Comparison of ENCODE assay signal across 20 cellular contexts in genomic region chr17:21842332-21843317, GRCh38.
A peak's percentile ranks its signal among the peaks of the same experiment; 100 is the strongest.
DNase-seq lines count a peak whose midpoint lies in the region; ATAC-seq, FAIRE-seq and TF ChIP-seq lines count a peak whose summit lies in the region.
"Had no signal": no experiment of that assay in that cellular context is flagged by ENCODE, and none has a peak within 500 bp of the region (broad histone marks: within the 10 kb centered on the region; RNA-seq: fewer than 3 reads in every experiment).

No MANE protein-coding gene starts in this region.

- POLR2A ChIA-PET in A549 (lab: Yijun Ruan, JAX) (no interaction called here), GM10248 (lab: Yijun Ruan, JAX) (no interaction called here)

- no peak overlapping the region for H3K27ac Mint-ChIP-seq in progenitor cell of endocrine pancreas
- H3K27ac Mint-ChIP-seq in Calu3 (ENCODE audit: unreplicated experiment): no peak overlapping the region
- H3K27ac Mint-ChIP-seq: CD4-positive, CD25-positive, alpha-beta regulatory T cell had no signal

- no peaks in the 10 kb centered on the region for H3K4me1 ChIP-seq in A549
- H3K4me1 ChIP-seq in parathyroid adenoma: no peaks in the 10 kb centered on the region

- ATAC-seq in A549 (no peak), GM18873 (IDR thresholded peaks at IDR 0.05; ENCODE audit: low FRiP score, unreplicated experiment) (no peak)

- H3K27me3 Mint-ChIP-seq in progenitor cell of endocrine pancreas (no peaks in the 10 kb centered on the region), Calu3 (ENCODE audit: unreplicated experiment) (no peaks in the 10 kb centered on the region)
- H3K27me3 Mint-ChIP-seq: CD4-positive, CD25-positive, alpha-beta regulatory T cell had no signal

- no peaks in the 10 kb centered on the region for H3K36me3 ChIP-seq in parathyroid adenoma (ENCODE audit: control insufficient read depth, insufficient read depth, low read length)

- TF ChIP-seq CTCF in A549 (IDR thresholded peaks at IDR 0.05) (no peak), GM10248 (IDR thresholded peaks at IDR 0.05; ENCODE audit: control extremely low read depth, extremely low read depth, low read depth, missing control alignments) (no peak), choroid plexus epithelial cell (conservative IDR thresholded peaks at IDR 0.05; ENCODE audit: low read depth, low read length) (no peak), parathyroid adenoma (IDR thresholded peaks at IDR 0.05) (no peak), progenitor cell of endocrine pancreas (IDR thresholded peaks at IDR 0.05; ENCODE audit: unreplicated experiment) (no peak), Calu3 (IDR thresholded peaks at IDR 0.05; ENCODE audit: unreplicated experiment) (no peak)

- intact Hi-C loops in Calu3 (cut with micrococcal nuclease; ENCODE audit: unreplicated experiment): no loop called here

- no TSS peak for BruUV-seq in Calu3 (replicated peaks; lab: Mats Ljungman, UMichigan)

- TF ChIP-seq RAD21 in A549 (conservative IDR thresholded peaks at IDR 0.05 in 1 of 2, IDR thresholded peaks at IDR 0.05 in 1 of 2): no peak

- H3K9ac ChIP-seq in parathyroid adenoma: no peak overlapping the region

- no peak overlapping the region for H3K27ac ChIP-seq in A549
- no peak overlapping the region for H3K27ac ChIP-seq in parathyroid adenoma

- H3K4me2 ChIP-seq in A549 (peak overlapping the region; percentile 45; the same call in 2 of the 3 replicates), parathyroid adenoma (ENCODE audit: low read length) (peak overlapping the region; percentile 26)

- TF ChIP-seq POLR2A in A549 (IDR thresholded peaks at IDR 0.05; ENCODE audit: low read length): no peak

- no peaks in the 10 kb centered on the region; the same call in 2 of the 3 replicates for H3K9me3 ChIP-seq in A549
- H3K9me3 ChIP-seq in parathyroid adenoma (ENCODE audit: control insufficient read depth, low read length): no peaks in the 10 kb centered on the region

- no peaks in the 10 kb centered on the region for H3K79me2 ChIP-seq in parathyroid adenoma

- CTCF ChIA-PET in A549 (lab: Yijun Ruan, JAX): no interaction called here
- CTCF ChIA-PET in GM10248 (lab: Yijun Ruan, JAX): no interaction called here
- CTCF ChIA-PET in Calu3 (lab: Charles Lee): no interaction called here

- FAIRE-seq in A549 (lab: Jason Lieb, UNC): no peak
- FAIRE-seq: H1 had no signal

- H3K36me3 Mint-ChIP-seq in progenitor cell of endocrine pancreas (ENCODE audit: insufficient read depth) (peaks cover 2% of the 10 kb centered on the region), Calu3 (ENCODE audit: insufficient read depth, unreplicated experiment) (no peaks in the 10 kb centered on the region)
- H3K36me3 Mint-ChIP-seq: CD4-positive, CD25-positive, alpha-beta regulatory T cell had no signal

- H3K4me3 Mint-ChIP-seq in progenitor cell of endocrine pancreas (ENCODE audit: low read depth) (no peak overlapping the region), Calu3 (ENCODE audit: low read depth, unreplicated experiment) (no peak overlapping the region)
- H3K4me3 Mint-ChIP-seq: CD4-positive, CD25-positive, alpha-beta regulatory T cell had no signal

- no peak for DNase-seq in A549 (ENCODE audit: low read depth in 1 of 2, low spot score in 1 of 2)
- peak; percentile 2 for DNase-seq in GM10248 (ENCODE audit: extremely low spot score)
- no peak for DNase-seq in choroid plexus epithelial cell (ENCODE audit: low read depth)
- DNase-seq in OCI-M2 (lab: John Stamatoyannopoulos, UW; ENCODE audit: unreplicated experiment): no peak
- no peak for DNase-seq in progenitor cell of endocrine pancreas (ENCODE audit: low spot score, unreplicated experiment)
- DNase-seq in Calu3: no peak
- DNase-seq: AML-193; CD4-positive, CD25-positive, alpha-beta regulatory T cell; DMS79; GDM1; IMR-90; MV-4-11; NCI-H1417 treated with DMSO at 0.1 percent for 48 hours; NCI-H2029 treated with DMSO at 0.1 percent for 48 hours; NCI-H510A; NCI-H82; SIG-M5 had no signal

- H3K27me3 ChIP-seq in parathyroid adenoma (ENCODE audit: control insufficient read depth, insufficient read depth, low read length): no peaks in the 10 kb centered on the region

- H2AFZ ChIP-seq in parathyroid adenoma: no peak overlapping the region

- H3K4me3 ChIP-seq in A549 (peak overlapping the region; percentile 33; the same call in 2 of the 3 replicates), choroid plexus epithelial cell (ENCODE audit: low read depth, low read length) (peak overlapping the region; percentile 3), parathyroid adenoma (ENCODE audit: low read depth, low read length) (no peak overlapping the region)

- H3K9me3 Mint-ChIP-seq in progenitor cell of endocrine pancreas (ENCODE audit: low read depth): peaks cover 39% of the 10 kb centered on the region
- peaks cover 2% of the 10 kb centered on the region for H3K9me3 Mint-ChIP-seq in Calu3 (ENCODE audit: low read depth, unreplicated experiment)

- H3K4me1 Mint-ChIP-seq in progenitor cell of endocrine pancreas (ENCODE audit: low read depth): no peaks in the 10 kb centered on the region
- no peaks in the 10 kb centered on the region for H3K4me1 Mint-ChIP-seq in Calu3 (ENCODE audit: low read depth, unreplicated experiment)
- H3K4me1 Mint-ChIP-seq: CD4-positive, CD25-positive, alpha-beta regulatory T cell had no signal

- 77% methylated on average over 106 of the region's 136 CpGs for WGBS in A549 (ENCODE audit: missing lambda C conversion rate)

- no peak for TF ChIP-seq EP300 in A549 (IDR thresholded peaks at IDR 0.05)

TF ChIP-seq in A549, 52 proteins besides CTCF, POLR2A, EP300 and RAD21:
- TF ChIP-seq ZNF302 (CRISPR knock-in tag; IDR thresholded peaks at IDR 0.05): no peak
- TF ChIP-seq MAFK (IDR thresholded peaks at IDR 0.05; ENCODE audit: partially characterized antibody): peak; percentile 22
